ENCODE assay signal across 14 cellular contexts in the genomic region with DNA sequence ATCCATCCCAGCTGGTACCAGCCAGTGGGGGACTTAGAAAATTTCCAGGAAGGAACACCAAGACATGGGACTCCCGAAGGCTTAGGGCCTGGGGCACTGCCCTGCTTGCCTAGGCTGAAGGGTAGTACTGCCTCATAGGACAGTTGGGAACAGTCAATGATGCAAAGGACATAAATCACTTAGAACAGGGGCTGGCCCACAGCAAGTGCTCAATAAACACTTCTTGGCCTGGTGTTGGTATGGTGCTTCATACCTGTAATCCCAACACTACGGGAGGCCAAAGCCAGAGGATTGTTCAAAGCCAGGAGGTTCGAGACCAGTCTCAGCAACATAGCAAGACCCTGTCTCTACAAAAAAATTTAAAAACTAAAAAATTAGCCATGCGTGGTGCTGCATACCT. TPM values are rescaled to one million over a fixed set of nuclear protein-coding genes. Genes with fewer than 3 reads are reported as not detected.
"Had no signal": no experiment of that assay in that cellular context is flagged by ENCODE, and none has a peak within 500 bp of the region (broad histone marks: within the 10 kb centered on the region; RNA-seq: fewer than 3 reads in every experiment).

No MANE protein-coding gene starts in this region.

- H3K27me3 Mint-ChIP-seq: activated CD4-positive, alpha-beta T cell treated with anti-CD3 and anti-CD28 coated beads, Interleukin-2, amount 10 ng/mL, durations not matched to agents 7 days and 5 days; activated naive CD4-positive, alpha-beta T cell treated with anti-CD3 and anti-CD28 coated beads, Interleukin-2, amount 50 U/mL, for 24 hours; stimulated activated naive B cell treated with anti-CD40 and anti-IgM and Interleukin-4, amounts not matched to agents 10 μg/mL and 1 μg/mL and 100 μg/mL, for 72 hours had no signal

- H3K27ac ChIP-seq: brain microvascular endothelial cell, foreskin keratinocyte, uterus, WERI-Rb-1 had no signal

- H3K4me3 ChIP-seq: tibial artery, uterus had no signal

- H3K27me3 ChIP-seq: brain microvascular endothelial cell, foreskin keratinocyte, tibial artery, uterus had no signal

- H3K9me3 ChIP-seq: SK-N-SH, tibial artery, uterus had no signal

- H3K9me3 Mint-ChIP-seq: activated CD4-positive, alpha-beta T cell treated with anti-CD3 and anti-CD28 coated beads, Interleukin-2, amount 10 ng/mL, durations not matched to agents 7 days and 5 days; activated naive CD4-positive, alpha-beta T cell treated with anti-CD3 and anti-CD28 coated beads, Interleukin-2, amount 50 U/mL, for 24 hours; stimulated activated naive B cell treated with anti-CD40 and anti-IgM and Interleukin-4, amounts not matched to agents 10 μg/mL and 1 μg/mL and 100 μg/mL, for 72 hours had no signal

- H3K36me3 ChIP-seq: uterus had no signal

- H3K9ac ChIP-seq: SK-N-SH had no signal

- DNase-seq: activated CD4-positive, alpha-beta T cell treated with anti-CD3 and anti-CD28 coated beads, Interleukin-2, amount 10 ng/mL, durations not matched to agents 7 days and 5 days; brain microvascular endothelial cell; cortex of kidney; effector memory CD4-positive, alpha-beta T cell; foreskin keratinocyte; mesendoderm; retina; SK-N-SH; stimulated activated naive B cell treated with anti-CD40 and anti-IgM and Interleukin-4, amounts not matched to agents 10 μg/mL and 1 μg/mL and 100 μg/mL, for 72 hours; tibial artery; uterus; WERI-Rb-1 had no signal

- ATAC-seq: foreskin keratinocyte; stimulated activated naive B cell treated with anti-CD40 and anti-IgM and Interleukin-4, amounts not matched to agents 10 μg/mL and 1 μg/mL and 100 μg/mL, for 72 hours had no signal

- H3K4me3 Mint-ChIP-seq: activated CD4-positive, alpha-beta T cell treated with anti-CD3 and anti-CD28 coated beads, Interleukin-2, amount 10 ng/mL, durations not matched to agents 7 days and 5 days; activated naive CD4-positive, alpha-beta T cell treated with anti-CD3 and anti-CD28 coated beads, Interleukin-2, amount 50 U/mL, for 24 hours; stimulated activated naive B cell treated with anti-CD40 and anti-IgM and Interleukin-4, amounts not matched to agents 10 μg/mL and 1 μg/mL and 100 μg/mL, for 72 hours had no signal

- H3K27ac Mint-ChIP-seq: activated naive CD4-positive, alpha-beta T cell treated with anti-CD3 and anti-CD28 coated beads, Interleukin-2, amount 50 U/mL, for 24 hours; stimulated activated naive B cell treated with anti-CD40 and anti-IgM and Interleukin-4, amounts not matched to agents 10 μg/mL and 1 μg/mL and 100 μg/mL, for 72 hours had no signal

- H3K4me1 ChIP-seq: foreskin keratinocyte had no signal

- H3K4me2 ChIP-seq: SK-N-SH had no signal

RNA-seq across cellular contexts. Expression of a gene that starts 19.9 kb away (rescaled TPM):
- total RNA-seq: activated CD4-positive, alpha-beta T cell treated with anti-CD3 and anti-CD28 coated beads, Interleukin-2, amount 10 ng/mL, durations not matched to agents 7 days and 5 days; T-helper 1 cell treated with Interleukin-12 subunit alpha and Interleukin-12 subunit beta and Interleukin-4 antibody, amounts not matched to agents 30 ng/mL and 1 ng/mL, for 36 hours had no signal
